8 cellular contexts compared by ENCODE assay signal in genomic region chr14:77800814-77801213, GRCh38. TPM values are rescaled to one million over a fixed set of nuclear protein-coding genes. Genes with fewer than 3 reads are reported as not detected.
A peak's percentile ranks its signal among the peaks of the same experiment; 100 is the strongest.
DNase-seq lines count a peak whose midpoint lies in the region; ATAC-seq and TF ChIP-seq lines count a peak whose summit lies in the region.

No MANE protein-coding gene starts in this region.

- peak overlapping the region; percentile 78 for H3K4me2 ChIP-seq in Karpas-422 (ENCODE audit: low read depth, low read length, poor library complexity, severe bottlenecking)

- DNase-seq in AG09309 (ENCODE audit: low read depth) (no peak), Karpas-422 (no peak), occipital lobe (lab: John Stamatoyannopoulos, UW) (no peak), DMS114 treated with DMSO at 0.1 percent for 48 hours (lab: John Stamatoyannopoulos, UW; ENCODE audit: unreplicated experiment) (no peak), KG1 (lab: John Stamatoyannopoulos, UW) (no peak)
- no peak for DNase-seq in central memory CD8-positive, alpha-beta T cell (ENCODE audit: low spot score in 2 of 2)
- no peak for DNase-seq in naive thymus-derived CD4-positive, alpha-beta T cell

- H3K9me2 ChIP-seq in Karpas-422 (replicated peaks; ENCODE audit: insufficient read depth, low read length) = no peaks in the 10 kb centered on the region

- peak overlapping the region; percentile 57 for H3K27ac Mint-ChIP-seq in central memory CD8-positive, alpha-beta T cell (ENCODE audit: low read depth)
- peak overlapping the region in 7 of 9 donors; percentile 54 to 90 (median 78) for H3K27ac Mint-ChIP-seq in naive thymus-derived CD4-positive, alpha-beta T cell

- H3K9me3 ChIP-seq in Karpas-422 (ENCODE audit: low read length) = no peaks in the 10 kb centered on the region
- no peaks in the 10 kb centered on the region for H3K9me3 ChIP-seq in naive thymus-derived CD4-positive, alpha-beta T cell (ENCODE audit: control insufficient read depth in 2 of 3, low read length in 3 of 3)

- H3K4me1 Mint-ChIP-seq in central memory CD8-positive, alpha-beta T cell = peaks cover 5% of the 10 kb centered on the region
- peaks cover 0 to 17% (median 6%) of the 10 kb centered on the region in 7 donors for H3K4me1 Mint-ChIP-seq in naive thymus-derived CD4-positive, alpha-beta T cell

- intact Hi-C loops in naive thymus-derived CD4-positive, alpha-beta T cell (cut with micrococcal nuclease) = loop anchor here (1.0 to 10.0 kb wide), 9 partner anchors 40 to 986 kb away; partner anchors contain the start of genes ALKBH1 (in 2 of the 2), GSTZ1 (in 2 of the 2), SAMD15 (in 2 of the 2) and SLIRP (in 2 of the 2)

- H3K4me1 ChIP-seq in Karpas-422 (ENCODE audit: low read length) = peaks cover 20% of the 10 kb centered on the region
- H3K4me1 ChIP-seq in naive thymus-derived CD4-positive, alpha-beta T cell (ENCODE audit: control insufficient read depth in 2 of 2, insufficient read depth in 2 of 2, low read length in 2 of 2) = no peaks in the 10 kb centered on the region

- H3K9me3 Mint-ChIP-seq in central memory CD8-positive, alpha-beta T cell = no peaks in the 10 kb centered on the region
- no peaks in the 10 kb centered on the region for H3K9me3 Mint-ChIP-seq in naive thymus-derived CD4-positive, alpha-beta T cell

- peak overlapping the region; percentile 84; the same call in 1 of the 2 replicates for H2AFZ ChIP-seq in Karpas-422 (ENCODE audit: low read length)

- peaks cover 3% of the 10 kb centered on the region; the same call in 1 of the 2 replicates for H4K20me1 ChIP-seq in Karpas-422 (ENCODE audit: insufficient read depth, low read depth, low read length)

- no peak overlapping the region for H3K27ac ChIP-seq in Karpas-422 (ENCODE audit: low read length)
- H3K27ac ChIP-seq in naive thymus-derived CD4-positive, alpha-beta T cell (ENCODE audit: low read depth, low read length) = peak overlapping the region; percentile 81

- ATAC-seq in central memory CD8-positive, alpha-beta T cell (replicated peaks; ENCODE audit: extremely low read depth, poor library complexity, severe bottlenecking) = no peak
- no peak for ATAC-seq in naive thymus-derived CD4-positive, alpha-beta T cell
- ATAC-seq in HG03460 (IDR thresholded peaks at IDR 0.05; ENCODE audit: unreplicated experiment) = no peak

- H3K27me3 Mint-ChIP-seq in central memory CD8-positive, alpha-beta T cell = no peaks in the 10 kb centered on the region
- no peaks in the 10 kb centered on the region for H3K27me3 Mint-ChIP-seq in naive thymus-derived CD4-positive, alpha-beta T cell

- no peaks in the 10 kb centered on the region for H3K36me3 ChIP-seq in Karpas-422 (ENCODE audit: insufficient read depth, low read length)
- H3K36me3 ChIP-seq in naive thymus-derived CD4-positive, alpha-beta T cell (ENCODE audit: control insufficient read depth in 2 of 3, insufficient read depth in 3 of 3, low read length in 3 of 3) = no peaks in the 10 kb centered on the region

- POLR2A ChIA-PET in naive thymus-derived CD4-positive, alpha-beta T cell (lab: Charles Lee) = interaction anchor here (1.4 to 2.0 kb wide), 2 partner anchors 41 to 480 kb away, joined by 5 to 13 read pairs; partner anchors contain the start of genes GSTZ1, POMT2 and SNW1

- H3K4me3 Mint-ChIP-seq in central memory CD8-positive, alpha-beta T cell = peak overlapping the region; percentile 85
- peak overlapping the region; percentile 83 to 89 (median 87) for H3K4me3 Mint-ChIP-seq in naive thymus-derived CD4-positive, alpha-beta T cell

- H3K27me3 ChIP-seq in Karpas-422 (ENCODE audit: low read length) = no peaks in the 10 kb centered on the region
- H3K27me3 ChIP-seq in naive thymus-derived CD4-positive, alpha-beta T cell (ENCODE audit: control insufficient read depth in 2 of 2, insufficient read depth in 2 of 2, low read length in 2 of 2) = no peaks in the 10 kb centered on the region

- H3K9ac ChIP-seq in Karpas-422 (ENCODE audit: low read length) = peak overlapping the region; percentile 74

- no peaks in the 10 kb centered on the region for H3K79me2 ChIP-seq in Karpas-422 (ENCODE audit: low read length)

- CTCF ChIA-PET in naive thymus-derived CD4-positive, alpha-beta T cell (lab: Charles Lee) = no interaction called here

- TF ChIP-seq CTCF in AG09309 (IDR thresholded peaks at IDR 0.05; ENCODE audit: control insufficient read depth, insufficient read depth, low read depth, low read length, missing control alignments) = no peak

- H3K4me3 ChIP-seq in AG09309 (ENCODE audit: control insufficient read depth, low read depth, low read length) (peak overlapping the region; percentile 69), Karpas-422 (ENCODE audit: low read length) (peak overlapping the region; percentile 79)
- H3K4me3 ChIP-seq in naive thymus-derived CD4-positive, alpha-beta T cell (ENCODE audit: low read length) = peak overlapping the region; percentile 71

- peaks cover 5% of the 10 kb centered on the region for H3K36me3 Mint-ChIP-seq in central memory CD8-positive, alpha-beta T cell (ENCODE audit: insufficient read depth)
- no peaks in the 10 kb centered on the region for H3K36me3 Mint-ChIP-seq in naive thymus-derived CD4-positive, alpha-beta T cell

RNA-seq across cellular contexts. Expression of gene ADCK1, which starts 0.9 kb away (rescaled TPM):
- 7.2 and 9.7 TPM in 2 replicates for total RNA-seq in Karpas-422 (2014; rRNA removed; shearing (Covaris generic); ENCODE audit: low replicate concordance)
- total RNA-seq in naive thymus-derived CD4-positive, alpha-beta T cell = 10 to 100 TPM in 3 of 5 experiments, 1 to 10 TPM in 2; 4.5 to 10.6 (median 10.3) TPM
- 1 to 10 TPM; 6.6 to 8.8 TPM for polyA plus RNA-seq in naive thymus-derived CD4-positive, alpha-beta T cell
- 9.4 TPM for total RNA-seq in occipital lobe

RNA-seq across cellular contexts. Expression of gene SNW1, which starts 39.9 kb away (rescaled TPM):
- total RNA-seq in Karpas-422 (2014; rRNA removed; shearing (Covaris generic); ENCODE audit: low replicate concordance) = 79.9 and 88.1 TPM in 2 replicates
- 100 to 1,000 TPM in 2 of 5 experiments, 10 to 100 TPM in 3; 84.4 to 108 (median 97.7) TPM for total RNA-seq in naive thymus-derived CD4-positive, alpha-beta T cell
- polyA plus RNA-seq in naive thymus-derived CD4-positive, alpha-beta T cell = 10 to 100 TPM; 59.6 to 89.1 TPM
- total RNA-seq in occipital lobe = 57.9 TPM
